ENCODE assay signal across 10 cellular contexts in the genomic region with DNA sequence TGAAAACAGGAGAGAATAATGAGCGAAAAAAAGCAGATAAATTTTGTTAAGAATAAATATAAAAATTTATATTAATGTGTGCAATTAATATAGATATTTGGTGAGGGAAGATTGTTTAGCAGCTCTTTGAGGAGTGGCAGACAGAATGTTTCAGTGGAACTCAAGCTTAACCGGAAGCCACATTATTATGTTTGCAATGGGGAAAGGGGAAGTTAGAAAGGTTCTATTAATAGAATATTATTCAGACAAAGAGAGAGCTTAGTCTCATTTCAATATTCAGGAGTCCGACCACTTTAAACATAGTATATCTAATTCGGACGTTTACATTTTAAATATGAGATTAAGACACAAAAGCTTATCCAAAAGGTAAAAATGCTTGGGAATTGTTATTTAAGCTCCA.
DNase-seq lines count a peak whose midpoint lies in the region; ATAC-seq and TF ChIP-seq lines count a peak whose summit lies in the region.
"Had no signal": no experiment of that assay in that cellular context is flagged by ENCODE, and none has a peak within 500 bp of the region (broad histone marks: within the 10 kb centered on the region; RNA-seq: fewer than 3 reads in every experiment).

No MANE protein-coding gene starts in this region.

- no peak overlapping the region for H3K9ac ChIP-seq in MM.1S (ENCODE audit: low read length)

- no peaks in the 10 kb centered on the region for H3F3A ChIP-seq in MM.1S (ENCODE audit: insufficient read depth, low read length)

- H3K27me3 ChIP-seq in MM.1S (replicated peaks; ENCODE audit: insufficient read depth, low read length), result no peaks in the 10 kb centered on the region

- peak; percentile 70 to 76 for DNase-seq in AML-193 (lab: John Stamatoyannopoulos, UW)
- DNase-seq in MM.1S, result peak; percentile 67
- DNase-seq in medulla oblongata (ENCODE audit: extremely low spot score), result no peak
- DNase-seq in middle frontal gyrus (ENCODE audit: extremely low spot score, low spot score), result no peak
- no peak for DNase-seq in DMS79 treated with DMSO at 0.1 percent for 48 hours (lab: John Stamatoyannopoulos, UW)
- no peak for DNase-seq in coronary artery (ENCODE audit: low spot score)
- DNase-seq: activated T-cell treated with anti-CD3 and anti-CD28 coated beads, Interleukin-2, amount 50 U/mL, for 4 hours; naive thymus-derived CD8-positive, alpha-beta T cell had no signal

- H3K4me1 ChIP-seq in MM.1S (ENCODE audit: low read length), result peaks cover 13% of the 10 kb centered on the region; the same call in 1 of the 2 replicates

- H3K27ac ChIP-seq in MM.1S (ENCODE audit: low read length) (no peak overlapping the region), coronary artery (no peak overlapping the region)

- H3K79me2 ChIP-seq in MM.1S (ENCODE audit: low read length), result no peaks in the 10 kb centered on the region

- ATAC-seq in GM19328 (IDR thresholded peaks at IDR 0.05; ENCODE audit: unreplicated experiment), result peak; percentile 90
- peak; percentile 100 for ATAC-seq in HG02885 (IDR thresholded peaks at IDR 0.05; ENCODE audit: poor library complexity, unreplicated experiment)
- ATAC-seq: activated T-cell treated with anti-CD3 and anti-CD28 coated beads, Interleukin-2, amount 50 U/mL, for 4 hours had no signal

- no peaks in the 10 kb centered on the region for H3K36me3 ChIP-seq in MM.1S (replicated peaks; ENCODE audit: insufficient read depth, low read length)

- no peaks in the 10 kb centered on the region for H3K9me2 ChIP-seq in MM.1S (replicated peaks; ENCODE audit: insufficient read depth, low read length)

- H3K4me2 ChIP-seq in MM.1S (ENCODE audit: low read depth, low read length), result peak overlapping the region; percentile 19; the same call in 1 of the 2 replicates

- H3K9me3 ChIP-seq in MM.1S (replicated peaks; ENCODE audit: insufficient read depth, low read length), result no peaks in the 10 kb centered on the region

- H4K20me1 ChIP-seq in MM.1S (ENCODE audit: insufficient read depth, low read length), result no peaks in the 10 kb centered on the region

- H2AFZ ChIP-seq in MM.1S (ENCODE audit: low read length), result no peak overlapping the region

- H3K4me3 ChIP-seq in MM.1S (ENCODE audit: low read length), result no peak overlapping the region; the same call in 1 of the 2 replicates
- no peak overlapping the region for H3K4me3 ChIP-seq in coronary artery

- TF ChIP-seq CTCF in MM.1S (IDR thresholded peaks at IDR 0.05; ENCODE audit: low read length) (no peak), coronary artery (IDR thresholded peaks at IDR 0.05) (no peak)

Comparison
In these comparisons a context has a peak if more than half of its experiments do, and no peak if none do; other contexts are left out.
1. DNase-seq: peak in AML-193 (2 of 2) and MM.1S (single experiment); none in medulla oblongata (single experiment), middle frontal gyrus (single experiment), DMS79 treated with DMSO at 0.1 percent for 48 hours (single experiment) and coronary artery (single experiment).